ENCODE assay signal across 8 cellular contexts in genomic region chr5:35926389-35927051, GRCh38. TPM values are rescaled to one million over a fixed set of nuclear protein-coding genes. Genes with fewer than 3 reads are reported as not detected.
DNase-seq lines count a peak whose midpoint lies in the region; ATAC-seq and TF ChIP-seq lines count a peak whose summit lies in the region.

No MANE protein-coding gene starts in this region.

- POLR2A ChIA-PET in BJ (lab: Charles Lee) = no interaction called here
- POLR2A ChIA-PET in naive thymus-derived CD4-positive, alpha-beta T cell (lab: Charles Lee) = interaction anchor here (0.6 to 1.3 kb wide), 7 partner anchors 46 to 275 kb away, joined by 3 to 6 read pairs (median 4); no protein-coding TSS in a partner anchor

- H3K4me3 ChIP-seq in BJ (ENCODE audit: low read depth, low read length) (no peak overlapping the region), epithelial cell of proximal tubule (ENCODE audit: low read depth, low read length) (no peak overlapping the region), tibial nerve (no peak overlapping the region)
- no peak overlapping the region for H3K4me3 ChIP-seq in naive thymus-derived CD4-positive, alpha-beta T cell (ENCODE audit: low read length)

- DNase-seq in BJ (ENCODE audit: low read depth) (no peak), NOMO-1 treated with DMSO at 0.1 percent for 48 hours (lab: John Stamatoyannopoulos, UW; ENCODE audit: unreplicated experiment) (peak; percentile 89), epithelial cell of proximal tubule (ENCODE audit: low read depth) (no peak), tibial nerve (ENCODE audit: low spot score in 2 of 2) (peak in 1 of 2 donors; percentile 81)
- peak; percentile 36 for DNase-seq in activated CD8-positive, alpha-beta memory T cell treated with anti-CD3 and anti-CD28 coated beads, Interleukin-2, amount 50 U/mL, for 1 hour (ENCODE audit: extremely low read depth)
- DNase-seq in naive thymus-derived CD4-positive, alpha-beta T cell = peak; percentile 29 to 80 (median 73)

- no peaks in the 10 kb centered on the region for H3K36me3 ChIP-seq in BJ (ENCODE audit: control insufficient read depth, insufficient read depth, low read length)
- H3K36me3 ChIP-seq in naive thymus-derived CD4-positive, alpha-beta T cell (ENCODE audit: control insufficient read depth in 2 of 3, insufficient read depth in 3 of 3, low read length in 3 of 3) = no peaks in the 10 kb centered on the region
- H3K36me3 ChIP-seq in tibial nerve = no peaks in the 10 kb centered on the region

- peaks cover 0 to 13% (median 5%) of the 10 kb centered on the region in 5 donors for H3K27me3 Mint-ChIP-seq in naive thymus-derived CD4-positive, alpha-beta T cell

- peak overlapping the region in 3 of 9 donors; percentile 1 to 60 (median 7) for H3K27ac Mint-ChIP-seq in naive thymus-derived CD4-positive, alpha-beta T cell

- TF ChIP-seq POLR2A in tibial nerve (IDR thresholded peaks at IDR 0.05) = no peak

- no peaks in the 10 kb centered on the region for H3K36me3 Mint-ChIP-seq in naive thymus-derived CD4-positive, alpha-beta T cell

- TF ChIP-seq EP300 in tibial nerve (IDR thresholded peaks at IDR 0.05) = no peak

- H3K27ac ChIP-seq in naive thymus-derived CD4-positive, alpha-beta T cell (ENCODE audit: low read depth, low read length) = no peak overlapping the region
- no peak overlapping the region for H3K27ac ChIP-seq in tibial nerve

- H3K4me1 ChIP-seq in naive thymus-derived CD4-positive, alpha-beta T cell (ENCODE audit: control insufficient read depth in 2 of 2, insufficient read depth in 2 of 2, low read length in 2 of 2) = peaks cover 10 to 14% of the 10 kb centered on the region in 2 donors
- peaks cover 0 to 19% (median 0%) of the 10 kb centered on the region in 4 donors for H3K4me1 ChIP-seq in tibial nerve

- H3K9me3 ChIP-seq in naive thymus-derived CD4-positive, alpha-beta T cell (ENCODE audit: control insufficient read depth in 2 of 3, low read length in 3 of 3) = no peaks in the 10 kb centered on the region
- H3K9me3 ChIP-seq in tibial nerve = no peaks in the 10 kb centered on the region

- CTCF ChIA-PET in BJ (lab: Yijun Ruan, JAX) = interaction anchor here (0.5 to 5.6 kb wide), 51 partner anchors 8 to 1081 kb away, joined by 3 to 119 read pairs (median 3); partner anchors contain the start of genes PRLR and SPEF2
- CTCF ChIA-PET in naive thymus-derived CD4-positive, alpha-beta T cell (lab: Charles Lee) = interaction anchor here (0.6 to 4.9 kb wide), 28 partner anchors 8 to 1024 kb away, joined by 3 to 137 read pairs (median 4); partner anchors contain the start of genes CAPSL and SPEF2

- peak overlapping the region; percentile 35 to 87 (median 58) for H3K4me3 Mint-ChIP-seq in naive thymus-derived CD4-positive, alpha-beta T cell

- 37 to 39% methylated on average over 13 of the region's 13 CpGs for WGBS in tibial nerve, 2 donors

- no peaks in the 10 kb centered on the region for H3K9me3 Mint-ChIP-seq in naive thymus-derived CD4-positive, alpha-beta T cell

- intact Hi-C loops in naive thymus-derived CD4-positive, alpha-beta T cell (cut with micrococcal nuclease) = loop anchor here (1.0 to 5.0 kb wide), 8 partner anchors 275 to 1439 kb away; no protein-coding TSS in a partner anchor

- H3K27me3 ChIP-seq in BJ (ENCODE audit: control insufficient read depth, insufficient read depth, low read length) (no peaks in the 10 kb centered on the region), tibial nerve (peaks cover 0 to 4% of the 10 kb centered on the region in 2 donors)
- no peaks in the 10 kb centered on the region for H3K27me3 ChIP-seq in naive thymus-derived CD4-positive, alpha-beta T cell (ENCODE audit: control insufficient read depth in 2 of 2, insufficient read depth in 2 of 2, low read length in 2 of 2)

- H3K4me1 Mint-ChIP-seq in naive thymus-derived CD4-positive, alpha-beta T cell = peaks cover 18 to 49% (median 35%) of the 10 kb centered on the region in 7 donors

- ATAC-seq in GM18907 (IDR thresholded peaks at IDR 0.05; ENCODE audit: unreplicated experiment) (peak; percentile 78), HG03521 (IDR thresholded peaks at IDR 0.05; ENCODE audit: unreplicated experiment) (peak; percentile 58)
- peak; percentile 70 for ATAC-seq in naive thymus-derived CD4-positive, alpha-beta T cell

- TF ChIP-seq CTCF in BJ (IDR thresholded peaks at IDR 0.05; ENCODE audit: insufficient read depth, low read depth, low read length) (peak; percentile 73), epithelial cell of proximal tubule (conservative IDR thresholded peaks at IDR 0.05; ENCODE audit: low read depth, low read length) (peak; percentile 82), tibial nerve (IDR thresholded peaks at IDR 0.05) (peak; percentile 67 to 87 (median 79))

RNA-seq across cellular contexts. Expression of gene CAPSL, which starts 11.9 kb away (rescaled TPM):
- polyA plus RNA-seq in BJ (2011; rRNA removed) = 0.18 and 0.27 TPM in 2 replicates
- polyA minus RNA-seq in BJ (2011; rRNA and poly(A)+ RNA removed) = not detected in 2 replicates
- total RNA-seq in epithelial cell of proximal tubule (not detected in 2 replicates), tibial nerve (not detected)
- total RNA-seq in naive thymus-derived CD4-positive, alpha-beta T cell = not detected
- polyA plus RNA-seq in naive thymus-derived CD4-positive, alpha-beta T cell = not detected

Comparison
In these comparisons a context has a peak if more than half of its experiments do, and no peak if none do; other contexts are left out.
1. DNase-seq: peak in NOMO-1 treated with DMSO at 0.1 percent for 48 hours (single experiment), activated CD8-positive, alpha-beta memory T cell treated with anti-CD3 and anti-CD28 coated beads, Interleukin-2, amount 50 U/mL, for 1 hour (single experiment) and naive thymus-derived CD4-positive, alpha-beta T cell (9 of 9); none in BJ (single experiment) and epithelial cell of proximal tubule (single experiment).
2. Peak in every context shown above with its lines, with median percentiles within 50 percentile points of each other: CTCF ChIP-seq and ATAC-seq.